ENCODE assay signal across 12 cellular contexts in genomic region chr11:12137005-12137690, GRCh38. TPM values are rescaled to one million over a fixed set of nuclear protein-coding genes. Genes with fewer than 3 reads are reported as not detected.
DNase-seq lines count a peak whose midpoint lies in the region; ATAC-seq, FAIRE-seq and TF ChIP-seq lines count a peak whose summit lies in the region.
"Had no signal": no experiment of that assay in that cellular context is flagged by ENCODE, and none has a peak within 500 bp of the region (broad histone marks: within the 10 kb centered on the region; RNA-seq: fewer than 3 reads in every experiment).

No MANE protein-coding gene starts in this region.

- peaks cover 68% of the 10 kb centered on the region for H3K9me1 ChIP-seq in IMR-90 (ENCODE audit: insufficient read depth, low read length)

- peak overlapping the region; percentile 14 for H2AK9ac ChIP-seq in IMR-90 (replicated peaks; ENCODE audit: low read depth, low read length, poor library complexity)

- peak overlapping the region; percentile 87 for H2AK5ac ChIP-seq in IMR-90 (ENCODE audit: low read depth, low read length)

- TF ChIP-seq POLR2A in IMR-90 (IDR thresholded peaks at IDR 0.05; ENCODE audit: low read depth, low read length) (no peak), H54 (IDR thresholded peaks at IDR 0.05; ENCODE audit: low read depth, low read length) (no peak)

- POLR2A ChIA-PET in IMR-90 (lab: Charles Lee; ENCODE audit: unreplicated experiment), result no interaction called here

- H3K18ac ChIP-seq in IMR-90 (ENCODE audit: low read depth, low read length), result no peak overlapping the region

- BruUV-seq in IMR-90 (replicated peaks; lab: Mats Ljungman, UMichigan), result no TSS peak

- H3K23ac ChIP-seq in IMR-90 (ENCODE audit: low read depth, low read length), result peak overlapping the region; percentile 67; the same call in 1 of the 2 replicates

- FAIRE-seq in frontal cortex (lab: Jason Lieb, UNC) (no peak), small intestine (lab: Jason Lieb, UNC) (no peak), H54 (lab: Jason Lieb, UNC) (no peak)
- FAIRE-seq: GM18507 had no signal

- H3K4me1 ChIP-seq in IMR-90 (ENCODE audit: control insufficient read depth, insufficient read depth, low read length), result peaks cover 48% of the 10 kb centered on the region
- peaks cover 0 to 9% of the 10 kb centered on the region in 2 donors for H3K4me1 ChIP-seq in small intestine (ENCODE audit: control insufficient read depth in 2 of 2, insufficient read depth in 1 of 2, low read depth in 1 of 2, low read length in 1 of 2)

- H3K9me3 Mint-ChIP-seq in stimulated activated naive B cell treated with anti-CD40 and anti-IgM and Interleukin-4, amounts not matched to agents 10 μg/mL and 1 μg/mL and 100 μg/mL, for 72 hours, result no peaks in the 10 kb centered on the region

- H3K4ac ChIP-seq in IMR-90 (ENCODE audit: low read depth, low read length), result peak overlapping the region; percentile 73

- CTCF ChIA-PET in IMR-90 (lab: Yijun Ruan, JAX), result no interaction called here

- H3K27ac ChIP-seq in IMR-90 (ENCODE audit: insufficient read depth, low read length) (peak overlapping the region; percentile 57), small intestine (ENCODE audit: low read depth in 1 of 2, low read length in 1 of 2) (peak overlapping the region in 1 of 2 donors; percentile 4)

- peaks cover 0 to 12% of the 10 kb centered on the region in 2 donors for H3K27me3 Mint-ChIP-seq in stimulated activated naive B cell treated with anti-CD40 and anti-IgM and Interleukin-4, amounts not matched to agents 10 μg/mL and 1 μg/mL and 100 μg/mL, for 72 hours

- H2BK120ac ChIP-seq in IMR-90 (ENCODE audit: low read depth, low read length), result peak overlapping the region; percentile 46

- H3K36me3 ChIP-seq in IMR-90 (ENCODE audit: control insufficient read depth, insufficient read depth, low read length), result peaks cover 4% of the 10 kb centered on the region
- H3K36me3 ChIP-seq in small intestine (ENCODE audit: control insufficient read depth in 2 of 2, insufficient read depth in 2 of 2, low read length in 2 of 2), result no peaks in the 10 kb centered on the region

- no peak overlapping the region for H3K4me3 Mint-ChIP-seq in stimulated activated naive B cell treated with anti-CD40 and anti-IgM and Interleukin-4, amounts not matched to agents 10 μg/mL and 1 μg/mL and 100 μg/mL, for 72 hours

- no peak for TF ChIP-seq RAD21 in IMR-90 (IDR thresholded peaks at IDR 0.05; ENCODE audit: low read length)

- in situ Hi-C loops in IMR-90 (cut with MboI; ENCODE audit: low sequenced_read_pairs), result no loop called here

- TF ChIP-seq CTCF in IMR-90 (conservative IDR thresholded peaks at IDR 0.05; ENCODE audit: low read depth, low read length), result no peak

- H3K27me3 ChIP-seq in IMR-90 (ENCODE audit: control insufficient read depth, insufficient read depth, low read length), result no peaks in the 10 kb centered on the region
- H3K27me3 ChIP-seq in small intestine (ENCODE audit: control insufficient read depth in 2 of 2, insufficient read depth in 2 of 2, low read length in 2 of 2), result no peaks in the 10 kb centered on the region

- ATAC-seq in IMR-90 (ENCODE audit: low read depth) (no peak), SK-N-SH treated with all-trans-retinoic acid at 6 μM for 48 hours (peak; percentile 28)
- ATAC-seq in stimulated activated naive B cell treated with anti-CD40 and anti-IgM and Interleukin-4, amounts not matched to agents 10 μg/mL and 1 μg/mL and 100 μg/mL, for 72 hours (replicated peaks), result no peak

- no peak overlapping the region for H3K56ac ChIP-seq in IMR-90 (ENCODE audit: extremely low read depth, insufficient read depth, low read length)

- WGBS in IMR-90 (ENCODE audit: extremely low coverage in 2 of 2, insufficient read length in 1 of 2), 2 experiments, result 88% methylated on average over 5 of the region's 12 CpGs; no CpG with 5 or more reads in 1 of the 2 experiments
- WGBS in small intestine, 3 donors, result 72 to 84% (median 77%) methylated on average over 12 of the region's 12 CpGs

- no peaks in the 10 kb centered on the region for H3K9me3 ChIP-seq in IMR-90 (ENCODE audit: control insufficient read depth, insufficient read depth, low read length)
- H3K9me3 ChIP-seq in small intestine (ENCODE audit: control insufficient read depth, low read depth), result no peaks in the 10 kb centered on the region

- peak overlapping the region; percentile 10; the same call in 1 of the 2 replicates for H4K91ac ChIP-seq in IMR-90 (ENCODE audit: insufficient read depth, low read depth, low read length)

- no peak overlapping the region; the same call in 2 of the 3 replicates for H2BK15ac ChIP-seq in IMR-90 (ENCODE audit: low read depth, low read length)

- H3K14ac ChIP-seq in IMR-90 (replicated peaks; ENCODE audit: low read depth, low read length), result peak overlapping the region; percentile 76

- dilution Hi-C loops in IMR-90 (cut with HindIII; ENCODE audit: low sequenced_read_pairs, unreplicated experiment), result no loop called here

- H3K79me1 ChIP-seq in IMR-90 (ENCODE audit: low read depth in 1 of 2, low read length in 2 of 2), result peaks cover 25 to 94% of the 10 kb centered on the region in 2 experiments

- intact Hi-C loops in IMR-90 (cut with micrococcal nuclease), result no loop called here

- H3K4me3 ChIP-seq in IMR-90 (ENCODE audit: insufficient read depth, low read depth, low read length), result no peak overlapping the region
- H3K4me3 ChIP-seq in small intestine (ENCODE audit: low read depth in 1 of 2, low read length in 2 of 2), result no peak overlapping the region

- peaks cover 76% of the 10 kb centered on the region for H4K20me1 ChIP-seq in IMR-90 (ENCODE audit: insufficient read depth, low read length)

- no peak overlapping the region for H2AFZ ChIP-seq in IMR-90 (replicated peaks; ENCODE audit: low read length, poor library complexity)

- H3K27ac Mint-ChIP-seq in stimulated activated naive B cell treated with anti-CD40 and anti-IgM and Interleukin-4, amounts not matched to agents 10 μg/mL and 1 μg/mL and 100 μg/mL, for 72 hours, result no peak overlapping the region

- H2BK20ac ChIP-seq in IMR-90 (ENCODE audit: low read depth, low read length), result no peak overlapping the region

- peak overlapping the region in 1 of 2 experiments; percentile 49; a peak in 1 of 4 replicates for H4K8ac ChIP-seq in IMR-90 (ENCODE audit: low read depth in 2 of 2, low read length in 2 of 2)

- H3K4me1 Mint-ChIP-seq in stimulated activated naive B cell treated with anti-CD40 and anti-IgM and Interleukin-4, amounts not matched to agents 10 μg/mL and 1 μg/mL and 100 μg/mL, for 72 hours, result peaks cover 6 to 12% of the 10 kb centered on the region in 2 donors

- peak overlapping the region; percentile 41; the same call in 1 of the 2 replicates for H4K5ac ChIP-seq in IMR-90 (ENCODE audit: low read depth, low read length)

- no peak overlapping the region for H3K9ac ChIP-seq in IMR-90 (ENCODE audit: low read depth, low read length)

- H3K4me2 ChIP-seq in IMR-90 (ENCODE audit: low read depth, low read length), result no peak overlapping the region

- no peak for DNase-seq in IMR-90
- peak; percentile 45 to 51 for DNase-seq in frontal cortex (ENCODE audit: low spot score in 2 of 2)
- DNase-seq in small intestine, result peak; percentile 32
- DNase-seq in stimulated activated naive B cell treated with anti-CD40 and anti-IgM and Interleukin-4, amounts not matched to agents 10 μg/mL and 1 μg/mL and 100 μg/mL, for 72 hours, result no peak
- no peak for DNase-seq in AG08395 (ENCODE audit: low spot score)
- no peak for DNase-seq in AG08396 (ENCODE audit: low spot score)
- no peak for DNase-seq in H54 (ENCODE audit: insufficient read length, low spot score)
- DNase-seq: activated CD8-positive, alpha-beta memory T cell treated with anti-CD3 and anti-CD28 coated beads for 24 hours; DND-41; NCI-H226 had no signal

- H2BK5ac ChIP-seq in IMR-90 (ENCODE audit: low read depth, low read length, poor library complexity, severe bottlenecking), result peak overlapping the region; percentile 57

- no peaks in the 10 kb centered on the region for H3K36me3 Mint-ChIP-seq in stimulated activated naive B cell treated with anti-CD40 and anti-IgM and Interleukin-4, amounts not matched to agents 10 μg/mL and 1 μg/mL and 100 μg/mL, for 72 hours

TF ChIP-seq in IMR-90, 13 proteins besides CTCF, POLR2A, EP300 and RAD21:
- no peak for TF ChIP-seq MXI1 (IDR thresholded peaks at IDR 0.05; ENCODE audit: borderline replicate concordance, low read depth, low read length)
- no peak for TF ChIP-seq BHLHE40 (IDR thresholded peaks at IDR 0.05; ENCODE audit: low read depth, low read length)
- no peak for TF ChIP-seq FOS (IDR thresholded peaks at IDR 0.05; ENCODE audit: low read depth, low read length)
- TF ChIP-seq RCOR1 (IDR thresholded peaks at IDR 0.05; ENCODE audit: insufficient replicate concordance, low read length), result no peak
- no peak for TF ChIP-seq RFX5 (IDR thresholded peaks at IDR 0.05; ENCODE audit: low read depth, low read length)

TF ChIP-seq in SK-N-SH treated with all-trans-retinoic acid at 6 μM for 48 hours, 23 proteins besides CTCF, POLR2A, EP300 and RAD21:
- no peak for TF ChIP-seq CSDC2 (CRISPR knock-in tag; IDR thresholded peaks at IDR 0.05)
- no peak for TF ChIP-seq TCF4 (CRISPR knock-in tag; IDR thresholded peaks at IDR 0.05; ENCODE audit: borderline replicate concordance)
- no peak for TF ChIP-seq ESRRG (CRISPR knock-in tag; IDR thresholded peaks at IDR 0.05)
- no peak for TF ChIP-seq POU6F1 (CRISPR knock-in tag; IDR thresholded peaks at IDR 0.05; ENCODE audit: borderline replicate concordance, low read depth)
- TF ChIP-seq ZNF8 (CRISPR knock-in tag; IDR thresholded peaks at IDR 0.05), result no peak
- no peak for TF ChIP-seq RARB (CRISPR knock-in tag; IDR thresholded peaks at IDR 0.05)
- no peak for TF ChIP-seq SNAI2 (CRISPR knock-in tag; IDR thresholded peaks at IDR 0.05)

RNA-seq across cellular contexts. Expression of gene MICAL2, which starts 26.8 kb away (rescaled TPM):
- total RNA-seq in IMR-90 (2012; rRNA removed) (285 and 336 TPM in 2 replicates), frontal cortex (14.3 TPM)
- polyA plus RNA-seq in IMR-90 (2012; rRNA removed) (141 and 170 TPM in 2 replicates), small intestine (10 to 100 TPM; 15.9 to 29.1 (median 22.2) TPM)
- 63.9 and 84.9 TPM in 2 replicates for polyA plus RNA-seq in IMR-90 (2012; cell fraction: cytosol; rRNA removed)
- polyA plus RNA-seq in IMR-90 (2012; cell fraction: nucleus; rRNA removed; ENCODE audit: low replicate concordance), result 109 and 162 TPM in 2 replicates

Comparison
In these comparisons a context has a peak if more than half of its experiments do, and no peak if none do; other contexts are left out.
1. DNase-seq: peak in frontal cortex (2 of 2) and small intestine (single experiment); none in IMR-90 (single experiment), stimulated activated naive B cell treated with anti-CD40 and anti-IgM and Interleukin-4, amounts not matched to agents 10 μg/mL and 1 μg/mL and 100 μg/mL, for 72 hours (single experiment), AG08395 (single experiment), AG08396 (single experiment) and H54 (single experiment).
2. RNA of gene MICAL2, which starts 26.8 kb away (total RNA-seq): 285 to 336 TPM in IMR-90; 14.3 TPM in frontal cortex (single experiment); every median in the first group is over 10 times any median in the second.